In the genomic region with DNA sequence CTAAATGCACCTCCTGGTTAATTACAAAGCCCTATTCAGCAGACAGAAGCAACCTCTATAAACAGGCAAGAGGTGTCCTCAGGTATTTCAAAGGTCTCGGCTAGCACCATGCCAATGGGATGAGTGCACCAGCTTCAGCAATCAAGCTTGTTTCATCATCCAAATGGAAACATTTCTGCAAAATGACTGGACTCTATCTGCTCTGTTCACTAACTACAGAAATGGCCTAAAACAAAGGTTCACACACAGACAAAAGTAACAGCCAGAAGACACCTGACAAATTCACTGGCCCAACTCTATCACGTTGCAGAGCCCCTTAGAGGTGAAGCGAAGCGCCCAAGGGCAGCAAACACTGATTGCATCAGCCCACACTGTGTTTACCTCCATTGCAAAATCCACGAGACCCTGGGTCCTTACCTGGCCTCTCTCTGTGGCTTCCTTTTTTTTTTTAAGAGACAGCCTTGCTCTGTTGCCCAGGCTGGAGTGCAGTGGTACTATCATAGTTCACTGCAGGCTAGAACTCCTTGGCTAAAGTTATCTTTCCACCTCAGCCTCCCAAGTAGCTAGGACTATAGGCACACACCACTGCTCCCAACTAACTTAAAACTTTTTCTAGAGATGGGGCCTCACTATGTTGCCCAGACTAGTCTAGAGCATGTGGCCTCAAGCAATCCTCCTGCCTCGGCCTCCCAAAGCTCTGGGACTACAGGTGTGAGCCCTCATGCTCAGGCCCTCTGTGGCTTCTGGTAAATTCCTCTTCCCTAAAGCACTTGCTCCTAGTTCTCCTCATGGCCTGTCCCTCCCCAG, we compare ENCODE assay signal across 1 cellular context.
A peak's percentile ranks its signal among the peaks of the same experiment; 100 is the strongest.
TF ChIP-seq lines count a peak whose summit lies in the region.

No MANE protein-coding gene starts in this region.

TF ChIP-seq in HepG2, 621 proteins besides CTCF, POLR2A, EP300 and RAD21 (continued from another document and continues in another):
- TF ChIP-seq, protein P1, sequence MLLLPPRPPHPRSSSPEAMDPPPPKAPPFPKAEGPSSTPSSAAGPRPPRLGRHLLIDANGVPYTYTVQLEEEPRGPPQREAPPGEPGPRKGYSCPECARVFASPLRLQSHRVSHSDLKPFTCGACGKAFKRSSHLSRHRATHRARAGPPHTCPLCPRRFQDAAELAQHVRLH (CRISPR knock-in tag; IDR thresholded peaks at IDR 0.05; ENCODE audit: borderline replicate concordance, low read depth), result peak; percentile 89; the same call in 1 of the 2 replicates
- no peak for TF ChIP-seq PLRG1 (conservative IDR thresholded peaks at IDR 0.05)
- peak; percentile 67; the same call in 1 of the 2 replicates for TF ChIP-seq SIX1 (CRISPR knock-in tag; IDR thresholded peaks at IDR 0.05; ENCODE audit: borderline replicate concordance)
- TF ChIP-seq, protein P2, sequence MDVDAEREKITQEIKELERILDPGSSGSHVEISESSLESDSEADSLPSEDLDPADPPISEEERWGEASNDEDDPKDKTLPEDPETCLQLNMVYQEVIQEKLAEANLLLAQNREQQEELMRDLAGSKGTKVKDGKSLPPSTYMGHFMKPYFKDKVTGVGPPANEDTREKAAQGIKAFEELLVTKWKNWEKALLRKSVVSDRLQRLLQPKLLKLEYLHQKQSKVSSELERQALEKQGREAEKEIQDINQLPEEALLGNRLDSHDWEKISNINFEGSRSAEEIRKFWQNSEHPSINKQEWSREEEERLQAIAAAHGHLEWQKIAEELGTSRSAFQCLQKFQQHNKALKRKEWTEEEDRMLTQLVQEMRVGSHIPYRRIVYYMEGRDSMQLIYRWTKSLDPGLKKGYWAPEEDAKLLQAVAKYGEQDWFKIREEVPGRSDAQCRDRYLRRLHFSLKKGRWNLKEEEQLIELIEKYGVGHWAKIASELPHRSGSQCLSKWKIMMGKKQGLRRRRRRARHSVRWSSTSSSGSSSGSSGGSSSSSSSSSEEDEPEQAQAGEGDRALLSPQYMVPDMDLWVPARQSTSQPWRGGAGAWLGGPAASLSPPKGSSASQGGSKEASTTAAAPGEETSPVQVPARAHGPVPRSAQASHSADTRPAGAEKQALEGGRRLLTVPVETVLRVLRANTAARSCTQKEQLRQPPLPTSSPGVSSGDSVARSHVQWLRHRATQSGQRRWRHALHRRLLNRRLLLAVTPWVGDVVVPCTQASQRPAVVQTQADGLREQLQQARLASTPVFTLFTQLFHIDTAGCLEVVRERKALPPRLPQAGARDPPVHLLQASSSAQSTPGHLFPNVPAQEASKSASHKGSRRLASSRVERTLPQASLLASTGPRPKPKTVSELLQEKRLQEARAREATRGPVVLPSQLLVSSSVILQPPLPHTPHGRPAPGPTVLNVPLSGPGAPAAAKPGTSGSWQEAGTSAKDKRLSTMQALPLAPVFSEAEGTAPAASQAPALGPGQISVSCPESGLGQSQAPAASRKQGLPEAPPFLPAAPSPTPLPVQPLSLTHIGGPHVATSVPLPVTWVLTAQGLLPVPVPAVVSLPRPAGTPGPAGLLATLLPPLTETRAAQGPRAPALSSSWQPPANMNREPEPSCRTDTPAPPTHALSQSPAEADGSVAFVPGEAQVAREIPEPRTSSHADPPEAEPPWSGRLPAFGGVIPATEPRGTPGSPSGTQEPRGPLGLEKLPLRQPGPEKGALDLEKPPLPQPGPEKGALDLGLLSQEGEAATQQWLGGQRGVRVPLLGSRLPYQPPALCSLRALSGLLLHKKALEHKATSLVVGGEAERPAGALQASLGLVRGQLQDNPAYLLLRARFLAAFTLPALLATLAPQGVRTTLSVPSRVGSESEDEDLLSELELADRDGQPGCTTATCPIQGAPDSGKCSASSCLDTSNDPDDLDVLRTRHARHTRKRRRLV (CRISPR knock-in tag; IDR thresholded peaks at IDR 0.05), result peak; percentile 72; the same call in 1 of the 2 replicates
- TF ChIP-seq MIER3 (CRISPR knock-in tag; IDR thresholded peaks at IDR 0.05; ENCODE audit: borderline replicate concordance), result peak; percentile 90; the same call in 1 of the 2 replicates
- TF ChIP-seq, protein P3, sequence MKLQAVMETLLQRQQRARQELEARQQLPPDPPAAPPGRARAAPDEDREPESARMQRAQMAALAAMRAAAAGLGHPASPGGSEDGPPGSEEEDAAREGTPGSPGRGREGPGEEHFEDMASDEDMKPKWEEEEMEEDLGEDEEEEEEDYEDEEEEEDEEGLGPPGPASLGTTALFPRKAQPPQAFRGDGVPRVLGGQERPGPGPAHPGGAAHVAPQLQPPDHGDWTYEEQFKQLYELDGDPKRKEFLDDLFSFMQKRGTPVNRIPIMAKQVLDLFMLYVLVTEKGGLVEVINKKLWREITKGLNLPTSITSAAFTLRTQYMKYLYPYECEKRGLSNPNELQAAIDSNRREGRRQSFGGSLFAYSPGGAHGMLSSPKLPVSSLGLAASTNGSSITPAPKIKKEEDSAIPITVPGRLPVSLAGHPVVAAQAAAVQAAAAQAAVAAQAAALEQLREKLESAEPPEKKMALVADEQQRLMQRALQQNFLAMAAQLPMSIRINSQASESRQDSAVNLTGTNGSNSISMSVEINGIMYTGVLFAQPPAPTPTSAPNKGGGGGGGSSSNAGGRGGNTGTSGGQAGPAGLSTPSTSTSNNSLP (IDR thresholded peaks at IDR 0.05; ENCODE audit: low read depth, low read length), result no peak
- TF ChIP-seq ZNF605 (CRISPR knock-in tag; IDR thresholded peaks at IDR 0.05), result peak; percentile 73
- peak; percentile 98 for TF ChIP-seq ZBTB7B (CRISPR knock-in tag; IDR thresholded peaks at IDR 0.05)
- TF ChIP-seq ISX (CRISPR knock-in tag; conservative IDR thresholded peaks at IDR 0.05), result no peak
- TF ChIP-seq ZNF383 (CRISPR knock-in tag; IDR thresholded peaks at IDR 0.05; ENCODE audit: borderline replicate concordance), result 0 out of 2 replicates have a peak, but pooled peaks have one; percentile 47
- TF ChIP-seq, protein P4, sequence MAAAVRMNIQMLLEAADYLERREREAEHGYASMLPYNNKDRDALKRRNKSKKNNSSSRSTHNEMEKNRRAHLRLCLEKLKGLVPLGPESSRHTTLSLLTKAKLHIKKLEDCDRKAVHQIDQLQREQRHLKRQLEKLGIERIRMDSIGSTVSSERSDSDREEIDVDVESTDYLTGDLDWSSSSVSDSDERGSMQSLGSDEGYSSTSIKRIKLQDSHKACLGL (CRISPR knock-in tag; IDR thresholded peaks at IDR 0.05), result no peak
- no peak for TF ChIP-seq AGO1 (IDR thresholded peaks at IDR 0.05; ENCODE audit: low read depth, low read length, poor library complexity, severe bottlenecking)
- no peak for TF ChIP-seq PRPF4 (IDR thresholded peaks at IDR 0.05; ENCODE audit: low read depth, low read length, poor library complexity, severe bottlenecking)
- peak; percentile 86 for TF ChIP-seq KMT2A (CRISPR knock-in tag; IDR thresholded peaks at IDR 0.05)
- TF ChIP-seq POLR2G (IDR thresholded peaks at IDR 0.05; ENCODE audit: low read depth, low read length), result no peak; the same call in 1 of the 2 replicates
- peak; percentile 91 for TF ChIP-seq ELF3 (CRISPR knock-in tag; IDR thresholded peaks at IDR 0.05)
- no peak for TF ChIP-seq ARID2 (CRISPR knock-in tag; IDR thresholded peaks at IDR 0.05; ENCODE audit: borderline replicate concordance)
- TF ChIP-seq ZFP36L2 (CRISPR knock-in tag; IDR thresholded peaks at IDR 0.05), result 0 out of 2 replicates have a peak, but pooled peaks have one; percentile 49
- TF ChIP-seq GATA4 (IDR thresholded peaks at IDR 0.05; ENCODE audit: borderline replicate concordance, low read depth), result peak; percentile 70; the same call in 1 of the 2 replicates
- no peak for TF ChIP-seq KAT2B (IDR thresholded peaks at IDR 0.05; ENCODE audit: borderline replicate concordance, low read depth, low read length)
- TF ChIP-seq FOXC1 (CRISPR knock-in tag; IDR thresholded peaks at IDR 0.05; ENCODE audit: borderline replicate concordance), result peak; percentile 77
- TF ChIP-seq, protein P5, sequence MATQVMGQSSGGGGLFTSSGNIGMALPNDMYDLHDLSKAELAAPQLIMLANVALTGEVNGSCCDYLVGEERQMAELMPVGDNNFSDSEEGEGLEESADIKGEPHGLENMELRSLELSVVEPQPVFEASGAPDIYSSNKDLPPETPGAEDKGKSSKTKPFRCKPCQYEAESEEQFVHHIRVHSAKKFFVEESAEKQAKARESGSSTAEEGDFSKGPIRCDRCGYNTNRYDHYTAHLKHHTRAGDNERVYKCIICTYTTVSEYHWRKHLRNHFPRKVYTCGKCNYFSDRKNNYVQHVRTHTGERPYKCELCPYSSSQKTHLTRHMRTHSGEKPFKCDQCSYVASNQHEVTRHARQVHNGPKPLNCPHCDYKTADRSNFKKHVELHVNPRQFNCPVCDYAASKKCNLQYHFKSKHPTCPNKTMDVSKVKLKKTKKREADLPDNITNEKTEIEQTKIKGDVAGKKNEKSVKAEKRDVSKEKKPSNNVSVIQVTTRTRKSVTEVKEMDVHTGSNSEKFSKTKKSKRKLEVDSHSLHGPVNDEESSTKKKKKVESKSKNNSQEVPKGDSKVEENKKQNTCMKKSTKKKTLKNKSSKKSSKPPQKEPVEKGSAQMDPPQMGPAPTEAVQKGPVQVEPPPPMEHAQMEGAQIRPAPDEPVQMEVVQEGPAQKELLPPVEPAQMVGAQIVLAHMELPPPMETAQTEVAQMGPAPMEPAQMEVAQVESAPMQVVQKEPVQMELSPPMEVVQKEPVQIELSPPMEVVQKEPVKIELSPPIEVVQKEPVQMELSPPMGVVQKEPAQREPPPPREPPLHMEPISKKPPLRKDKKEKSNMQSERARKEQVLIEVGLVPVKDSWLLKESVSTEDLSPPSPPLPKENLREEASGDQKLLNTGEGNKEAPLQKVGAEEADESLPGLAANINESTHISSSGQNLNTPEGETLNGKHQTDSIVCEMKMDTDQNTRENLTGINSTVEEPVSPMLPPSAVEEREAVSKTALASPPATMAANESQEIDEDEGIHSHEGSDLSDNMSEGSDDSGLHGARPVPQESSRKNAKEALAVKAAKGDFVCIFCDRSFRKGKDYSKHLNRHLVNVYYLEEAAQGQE (IDR thresholded peaks at IDR 0.05; ENCODE audit: borderline replicate concordance in 1 of 2, low read depth in 1 of 2, low read length in 2 of 2), result peak in 1 of 2 experiments; percentile 61; a peak in 1 of 4 replicates
- no peak for TF ChIP-seq SMAD1 (CRISPR knock-in tag; IDR thresholded peaks at IDR 0.05; ENCODE audit: borderline replicate concordance, low read depth)
- no peak for TF ChIP-seq ONECUT2 (CRISPR knock-in tag; IDR thresholded peaks at IDR 0.05)
- TF ChIP-seq NR2F2 (IDR thresholded peaks at IDR 0.05; ENCODE audit: borderline replicate concordance, low read depth), result peak; percentile 85
- TF ChIP-seq ZSCAN20 (CRISPR knock-in tag; IDR thresholded peaks at IDR 0.05; ENCODE audit: borderline replicate concordance), result no peak
- peak; percentile 24; the same call in 1 of the 2 replicates for TF ChIP-seq KDM5B (CRISPR knock-in tag; IDR thresholded peaks at IDR 0.05; ENCODE audit: borderline replicate concordance)
- TF ChIP-seq ZNF780A (CRISPR knock-in tag; IDR thresholded peaks at IDR 0.05), result no peak
- TF ChIP-seq PTBP1 (IDR thresholded peaks at IDR 0.05; ENCODE audit: low read depth, low read length, poor library complexity, severe bottlenecking), result no peak
- no peak for TF ChIP-seq U2AF2 (IDR thresholded peaks at IDR 0.05; ENCODE audit: low read depth, low read length)
- TF ChIP-seq SKI (IDR thresholded peaks at IDR 0.05; ENCODE audit: partially characterized antibody), result peak; percentile 84
- TF ChIP-seq GATAD2A (CRISPR knock-in tag; IDR thresholded peaks at IDR 0.05), result peak; percentile 99
- no peak for TF ChIP-seq ZNF543 (CRISPR knock-in tag; IDR thresholded peaks at IDR 0.05)
- TF ChIP-seq ETV6 (CRISPR knock-in tag; conservative IDR thresholded peaks at IDR 0.05), result no peak
- TF ChIP-seq, protein P6, sequence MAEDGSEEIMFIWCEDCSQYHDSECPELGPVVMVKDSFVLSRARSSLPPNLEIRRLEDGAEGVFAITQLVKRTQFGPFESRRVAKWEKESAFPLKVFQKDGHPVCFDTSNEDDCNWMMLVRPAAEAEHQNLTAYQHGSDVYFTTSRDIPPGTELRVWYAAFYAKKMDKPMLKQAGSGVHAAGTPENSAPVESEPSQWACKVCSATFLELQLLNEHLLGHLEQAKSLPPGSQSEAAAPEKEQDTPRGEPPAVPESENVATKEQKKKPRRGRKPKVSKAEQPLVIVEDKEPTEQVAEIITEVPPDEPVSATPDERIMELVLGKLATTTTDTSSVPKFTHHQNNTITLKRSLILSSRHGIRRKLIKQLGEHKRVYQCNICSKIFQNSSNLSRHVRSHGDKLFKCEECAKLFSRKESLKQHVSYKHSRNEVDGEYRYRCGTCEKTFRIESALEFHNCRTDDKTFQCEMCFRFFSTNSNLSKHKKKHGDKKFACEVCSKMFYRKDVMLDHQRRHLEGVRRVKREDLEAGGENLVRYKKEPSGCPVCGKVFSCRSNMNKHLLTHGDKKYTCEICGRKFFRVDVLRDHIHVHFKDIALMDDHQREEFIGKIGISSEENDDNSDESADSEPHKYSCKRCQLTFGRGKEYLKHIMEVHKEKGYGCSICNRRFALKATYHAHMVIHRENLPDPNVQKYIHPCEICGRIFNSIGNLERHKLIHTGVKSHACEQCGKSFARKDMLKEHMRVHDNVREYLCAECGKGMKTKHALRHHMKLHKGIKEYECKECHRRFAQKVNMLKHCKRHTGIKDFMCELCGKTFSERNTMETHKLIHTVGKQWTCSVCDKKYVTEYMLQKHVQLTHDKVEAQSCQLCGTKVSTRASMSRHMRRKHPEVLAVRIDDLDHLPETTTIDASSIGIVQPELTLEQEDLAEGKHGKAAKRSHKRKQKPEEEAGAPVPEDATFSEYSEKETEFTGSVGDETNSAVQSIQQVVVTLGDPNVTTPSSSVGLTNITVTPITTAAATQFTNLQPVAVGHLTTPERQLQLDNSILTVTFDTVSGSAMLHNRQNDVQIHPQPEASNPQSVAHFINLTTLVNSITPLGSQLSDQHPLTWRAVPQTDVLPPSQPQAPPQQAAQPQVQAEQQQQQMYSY (CRISPR knock-in tag; IDR thresholded peaks at IDR 0.05), result 0 out of 2 replicates have a peak, but pooled peaks have one; percentile 6
- TF ChIP-seq, protein P7, sequence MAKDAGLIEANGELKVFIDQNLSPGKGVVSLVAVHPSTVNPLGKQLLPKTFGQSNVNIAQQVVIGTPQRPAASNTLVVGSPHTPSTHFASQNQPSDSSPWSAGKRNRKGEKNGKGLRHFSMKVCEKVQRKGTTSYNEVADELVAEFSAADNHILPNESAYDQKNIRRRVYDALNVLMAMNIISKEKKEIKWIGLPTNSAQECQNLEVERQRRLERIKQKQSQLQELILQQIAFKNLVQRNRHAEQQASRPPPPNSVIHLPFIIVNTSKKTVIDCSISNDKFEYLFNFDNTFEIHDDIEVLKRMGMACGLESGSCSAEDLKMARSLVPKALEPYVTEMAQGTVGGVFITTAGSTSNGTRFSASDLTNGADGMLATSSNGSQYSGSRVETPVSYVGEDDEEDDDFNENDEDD (CRISPR knock-in tag; IDR thresholded peaks at IDR 0.05; ENCODE audit: borderline replicate concordance), result peak; percentile 58; the same call in 1 of the 2 replicates
- no peak for TF ChIP-seq XBP1 (CRISPR knock-in tag; IDR thresholded peaks at IDR 0.05)
- no peak; the same call in 1 of the 2 replicates for TF ChIP-seq TOPORS (CRISPR knock-in tag; IDR thresholded peaks at IDR 0.05)
- TF ChIP-seq GLI4 (CRISPR knock-in tag; IDR thresholded peaks at IDR 0.05; ENCODE audit: borderline replicate concordance), result no peak
- 0 out of 2 replicates have a peak, but pooled peaks have one; percentile 54 for TF ChIP-seq ZSCAN25 (CRISPR knock-in tag; IDR thresholded peaks at IDR 0.05)
- peak; percentile 92 for TF ChIP-seq PHF21A (CRISPR knock-in tag; IDR thresholded peaks at IDR 0.05)
